Comparison of ENCODE assay signal across 12 cellular contexts in the genomic region with DNA sequence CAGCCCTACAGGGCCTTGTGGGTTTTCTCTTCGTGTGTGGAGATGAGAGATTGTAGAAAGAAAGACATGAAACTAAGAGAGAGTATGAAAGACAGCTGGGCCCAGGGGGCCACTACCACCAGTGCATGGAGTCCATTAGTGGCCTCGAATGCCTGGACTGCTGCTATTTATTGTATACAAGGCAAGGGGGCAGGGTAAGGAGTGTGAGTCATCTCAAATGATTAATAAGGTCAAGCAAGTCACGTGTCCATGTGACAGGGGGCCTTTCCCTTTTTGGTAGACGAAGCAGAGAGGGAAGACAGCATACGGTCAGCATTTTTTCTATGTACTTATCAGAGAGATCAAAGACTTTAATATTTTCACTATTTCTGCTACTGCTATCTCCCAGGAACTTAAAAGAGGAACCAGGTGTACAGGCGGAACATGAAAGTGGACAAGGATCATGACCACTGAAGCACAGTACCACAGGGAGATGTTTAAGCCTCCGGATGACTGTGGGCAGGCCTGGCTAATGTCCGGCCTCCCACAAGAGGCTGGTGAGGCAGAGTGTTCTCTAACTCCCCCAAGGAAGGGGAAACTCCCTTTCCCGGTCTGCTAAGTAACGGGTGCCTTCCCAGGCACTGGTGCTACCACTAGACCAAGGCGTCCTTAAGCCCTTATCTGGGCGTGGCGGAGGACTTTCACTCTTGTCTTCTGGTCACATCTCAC. TPM values are rescaled to one million over a fixed set of nuclear protein-coding genes. Genes with fewer than 3 reads are reported as not detected.
DNase-seq lines count a peak whose midpoint lies in the region; ATAC-seq, FAIRE-seq and TF ChIP-seq lines count a peak whose summit lies in the region.
"Had no signal": no experiment of that assay in that cellular context is flagged by ENCODE, and none has a peak within 500 bp of the region (broad histone marks: within the 10 kb centered on the region; RNA-seq: fewer than 3 reads in every experiment).

No MANE protein-coding gene starts in this region.

- CTCF ChIA-PET in activated naive CD4-positive, alpha-beta T cell treated with anti-CD3 and anti-CD28 coated beads for 36 hours (lab: Charles Lee): interaction anchor here (1.2 kb wide), 1 partner anchor 14 kb away, joined by 3 read pairs; no protein-coding TSS in a partner anchor

- H3K4me3 Mint-ChIP-seq in T-helper 17 cell: no peak overlapping the region
- H3K4me3 Mint-ChIP-seq in stimulated activated memory B cell treated with anti-CD40 and anti-IgM and Interleukin-4, amounts not matched to agents 10 μg/mL and 1 μg/mL and 100 μg/mL, for 72 hours: no peak overlapping the region
- no peak overlapping the region for H3K4me3 Mint-ChIP-seq in activated naive CD4-positive, alpha-beta T cell treated with anti-CD3 and anti-CD28 coated beads for 36 hours

- ATAC-seq in T-helper 17 cell: no peak
- peak; percentile 57 for ATAC-seq in stimulated activated memory B cell treated with anti-CD40 and anti-IgM and Interleukin-4, amounts not matched to agents 10 μg/mL and 1 μg/mL and 100 μg/mL, for 72 hours

- DNase-seq in H54 (ENCODE audit: insufficient read length, low spot score) (no peak), T-helper 17 cell (no peak), iris pigment epithelial cell (ENCODE audit: low read depth) (peak; percentile 45), NCI-H345 treated with DMSO at 0.1 percent for 48 hours (lab: John Stamatoyannopoulos, UW; ENCODE audit: unreplicated experiment) (no peak), COLO668 (lab: John Stamatoyannopoulos, UW; ENCODE audit: unreplicated experiment) (no peak), NCI-H82 treated with DMSO at 0.1 percent for 48 hours (lab: John Stamatoyannopoulos, UW; ENCODE audit: unreplicated experiment) (no peak)
- no peak for DNase-seq in activated naive CD4-positive, alpha-beta T cell treated with anti-CD3 and anti-CD28 coated beads for 36 hours
- DNase-seq: naive B cell, NCI-H510A had no signal

- peak; percentile 33 for FAIRE-seq in H54 (lab: Jason Lieb, UNC)
- FAIRE-seq: colon had no signal

- H3K4me1 Mint-ChIP-seq in T-helper 17 cell: peaks cover 2% of the 10 kb centered on the region
- peaks cover 24% of the 10 kb centered on the region for H3K4me1 Mint-ChIP-seq in stimulated activated memory B cell treated with anti-CD40 and anti-IgM and Interleukin-4, amounts not matched to agents 10 μg/mL and 1 μg/mL and 100 μg/mL, for 72 hours
- H3K4me1 Mint-ChIP-seq in activated naive CD4-positive, alpha-beta T cell treated with anti-CD3 and anti-CD28 coated beads for 36 hours (ENCODE audit: low read depth): peaks cover 2% of the 10 kb centered on the region

- TF ChIP-seq POLR2A in H54 (IDR thresholded peaks at IDR 0.05; ENCODE audit: low read depth, low read length): no peak

- H3K27ac Mint-ChIP-seq in T-helper 17 cell: peak overlapping the region; percentile 2
- peak overlapping the region; percentile 18 for H3K27ac Mint-ChIP-seq in stimulated activated memory B cell treated with anti-CD40 and anti-IgM and Interleukin-4, amounts not matched to agents 10 μg/mL and 1 μg/mL and 100 μg/mL, for 72 hours
- no peak overlapping the region for H3K27ac Mint-ChIP-seq in activated naive CD4-positive, alpha-beta T cell treated with anti-CD3 and anti-CD28 coated beads for 36 hours

- no peaks in the 10 kb centered on the region for H3K9me3 ChIP-seq in T-helper 17 cell (ENCODE audit: control insufficient read depth, low read length, poor library complexity, severe bottlenecking)

- peaks cover 6% of the 10 kb centered on the region for H3K27me3 Mint-ChIP-seq in T-helper 17 cell
- H3K27me3 Mint-ChIP-seq in stimulated activated memory B cell treated with anti-CD40 and anti-IgM and Interleukin-4, amounts not matched to agents 10 μg/mL and 1 μg/mL and 100 μg/mL, for 72 hours: no peaks in the 10 kb centered on the region
- peaks cover 3% of the 10 kb centered on the region for H3K27me3 Mint-ChIP-seq in activated naive CD4-positive, alpha-beta T cell treated with anti-CD3 and anti-CD28 coated beads for 36 hours (ENCODE audit: low read depth)
- H3K27me3 Mint-ChIP-seq: naive B cell had no signal

- no peaks in the 10 kb centered on the region for H3K9me3 Mint-ChIP-seq in stimulated activated memory B cell treated with anti-CD40 and anti-IgM and Interleukin-4, amounts not matched to agents 10 μg/mL and 1 μg/mL and 100 μg/mL, for 72 hours
- no peaks in the 10 kb centered on the region for H3K9me3 Mint-ChIP-seq in activated naive CD4-positive, alpha-beta T cell treated with anti-CD3 and anti-CD28 coated beads for 36 hours

- intact Hi-C loops in activated naive CD4-positive, alpha-beta T cell treated with anti-CD3 and anti-CD28 coated beads for 36 hours (cut with micrococcal nuclease): no loop called here

- H3K36me3 Mint-ChIP-seq in T-helper 17 cell (ENCODE audit: low read depth): no peaks in the 10 kb centered on the region
- H3K36me3 Mint-ChIP-seq in stimulated activated memory B cell treated with anti-CD40 and anti-IgM and Interleukin-4, amounts not matched to agents 10 μg/mL and 1 μg/mL and 100 μg/mL, for 72 hours: no peaks in the 10 kb centered on the region
- no peaks in the 10 kb centered on the region for H3K36me3 Mint-ChIP-seq in activated naive CD4-positive, alpha-beta T cell treated with anti-CD3 and anti-CD28 coated beads for 36 hours (ENCODE audit: low read depth)
- H3K36me3 Mint-ChIP-seq: naive B cell had no signal

RNA-seq across cellular contexts. Expression of gene FGF21, which starts 25.5 kb away (rescaled TPM):
- total RNA-seq in T-helper 17 cell: not detected
- total RNA-seq in activated naive CD4-positive, alpha-beta T cell treated with anti-CD3 and anti-CD28 coated beads for 36 hours: not detected
- total RNA-seq: activated CD8-positive, alpha-beta memory T cell treated with anti-CD3 and anti-CD28 coated beads for 36 hours had no signal

RNA-seq across cellular contexts. Expression of gene FUT1, which starts 28.4 kb away (rescaled TPM):
- under 1 TPM; 0.07 to 0.16 TPM for total RNA-seq in T-helper 17 cell
- total RNA-seq in activated naive CD4-positive, alpha-beta T cell treated with anti-CD3 and anti-CD28 coated beads for 36 hours: under 1 TPM; 0.07 to 0.12 TPM

RNA-seq across cellular contexts. Expression of gene BCAT2, which starts 30.0 kb away (rescaled TPM):
- total RNA-seq in T-helper 17 cell: 10 to 100 TPM; 14.0 to 14.6 TPM
- 10 to 100 TPM; 66.4 to 66.8 TPM for total RNA-seq in activated naive CD4-positive, alpha-beta T cell treated with anti-CD3 and anti-CD28 coated beads for 36 hours

RNA-seq across cellular contexts. Expression of gene IZUMO1, which starts 34.1 kb away (rescaled TPM):
- total RNA-seq in T-helper 17 cell: not detected
- not detected for total RNA-seq in activated naive CD4-positive, alpha-beta T cell treated with anti-CD3 and anti-CD28 coated beads for 36 hours
- total RNA-seq: activated CD8-positive, alpha-beta memory T cell treated with anti-CD3 and anti-CD28 coated beads for 36 hours had no signal

RNA-seq across cellular contexts. Expression of gene RASIP1, which starts 40.4 kb away (rescaled TPM):
- under 1 TPM; 0.10 to 0.12 TPM for total RNA-seq in T-helper 17 cell
- total RNA-seq in activated naive CD4-positive, alpha-beta T cell treated with anti-CD3 and anti-CD28 coated beads for 36 hours: under 1 TPM in 1 of 2 experiments, not detected in 1; 0.17 TPM

Comparison
In these comparisons a context has a peak if more than half of its experiments do, and no peak if none do; other contexts are left out.
1. RNA of gene BCAT2, which starts 30.0 kb away (total RNA-seq): 66.4 to 66.8 TPM in activated naive CD4-positive, alpha-beta T cell treated with anti-CD3 and anti-CD28 coated beads for 36 hours; 14.0 to 14.6 TPM in T-helper 17 cell; every median in the first group is over 4 times any median in the second.